In genomic region chr16:69726313-69727060, GRCh38 we compare ENCODE assay signal across 8 cellular contexts. TPM values are rescaled to one million over a fixed set of nuclear protein-coding genes. Genes with fewer than 3 reads are reported as not detected.
DNase-seq lines count a peak whose midpoint lies in the region; ATAC-seq lines count a peak whose summit lies in the region.

NQO1 (minus strand) TSS chr16:69726560; CDS start chr16:69726439, 121 bp downstream.

- no peaks in the 10 kb centered on the region for H3K9me3 ChIP-seq in CD4-positive, alpha-beta memory T cell (ENCODE audit: control insufficient read depth in 1 of 2, low read length in 2 of 2)
- H3K9me3 ChIP-seq in mesodermal cell (ENCODE audit: control insufficient read depth, low read length), result no peaks in the 10 kb centered on the region

- peaks cover 13 to 37% (median 16%) of the 10 kb centered on the region in 4 donors for H3K4me1 Mint-ChIP-seq in CD4-positive, alpha-beta memory T cell

- peak within 1 kb of the TSS; percentile 87 to 97 (median 94) for H3K4me3 Mint-ChIP-seq in CD4-positive, alpha-beta memory T cell

- H3K4me3 ChIP-seq in CD4-positive, alpha-beta memory T cell (ENCODE audit: low read length in 2 of 2), result peak within 1 kb of the TSS; percentile 52 to 63
- H3K4me3 ChIP-seq in mesodermal cell (ENCODE audit: extremely low read depth, insufficient read depth, low read length, poor library complexity, severe bottlenecking), result peak within 1 kb of the TSS; percentile 45

- H3K36me3 ChIP-seq in CD4-positive, alpha-beta memory T cell (ENCODE audit: insufficient read depth, low read length), result no peaks in the 10 kb centered on the region
- H3K36me3 ChIP-seq in mesodermal cell (ENCODE audit: control insufficient read depth, insufficient read depth, low read length), result peaks cover 8% of the 10 kb centered on the region

- H3K27ac ChIP-seq in CD4-positive, alpha-beta memory T cell (ENCODE audit: low read depth, low read length), result peak within 1 kb of the TSS; percentile 49
- H3K27ac ChIP-seq in mesodermal cell (ENCODE audit: low read depth, low read length, severe bottlenecking), result peak within 1 kb of the TSS; percentile 99

- ATAC-seq in GM19438 (IDR thresholded peaks at IDR 0.05; ENCODE audit: low read depth, unreplicated experiment), result peak; percentile 99

- no peaks in the 10 kb centered on the region for H3K36me3 Mint-ChIP-seq in CD4-positive, alpha-beta memory T cell

- no peaks in the 10 kb centered on the region for H3K27me3 ChIP-seq in CD4-positive, alpha-beta memory T cell (ENCODE audit: insufficient read depth, low read length)

- DNase-seq in CD4-positive, alpha-beta memory T cell, result peak; percentile 79 to 86 (median 83)
- DNase-seq in HK-2 (ENCODE audit: unreplicated experiment) (peak; percentile 99), NOMO-1 (lab: John Stamatoyannopoulos, UW; ENCODE audit: unreplicated experiment in 2 of 2) (peak; percentile 93 to 94)
- DNase-seq in activated CD8-positive, alpha-beta memory T cell treated with anti-CD3 and anti-CD28 coated beads, Interleukin-2, amount 50 U/mL, for 1 hour (ENCODE audit: extremely low read depth), result peak; percentile 47
- DNase-seq in stimulated activated CD8-positive, alpha-beta memory T cell treated with anti-CD3 and anti-CD28 coated beads, Interleukin-15, amount 100 ng/mL, for 4 hours (ENCODE audit: low read depth in 2 of 2), result peak; percentile 63 to 71

- no peaks in the 10 kb centered on the region for H3K9me3 Mint-ChIP-seq in CD4-positive, alpha-beta memory T cell

- POLR2A ChIA-PET in CD4-positive, alpha-beta memory T cell (lab: Charles Lee; ENCODE audit: partially characterized antibody), result interaction anchor here (0.7 to 5.8 kb wide), 9 partner anchors 9 to 301 kb away, joined by 3 to 71 read pairs (median 5); partner anchors contain the start of genes NOB1 and WWP2

- in situ Hi-C loops in endometrial microvascular endothelial cells (cut with HindIII; ENCODE audit: inconsistent ontology term, low pct_unique_long_range_greater_than_20kb, low sequenced_read_pairs), result no loop called here

- H3K4me1 ChIP-seq in CD4-positive, alpha-beta memory T cell (ENCODE audit: insufficient read depth, low read length), result peaks cover 20% of the 10 kb centered on the region
- H3K4me1 ChIP-seq in mesodermal cell (ENCODE audit: control insufficient read depth, insufficient read depth, low read length, poor library complexity, severe bottlenecking), result peaks cover 8% of the 10 kb centered on the region

- peak within 1 kb of the TSS; percentile 85 to 96 (median 92) for H3K27ac Mint-ChIP-seq in CD4-positive, alpha-beta memory T cell

- CTCF ChIA-PET in CD4-positive, alpha-beta memory T cell (lab: Charles Lee; ENCODE audit: partially characterized antibody), result interaction anchor here (3.0 to 7.8 kb wide), 3 partner anchors 17 to 36 kb away, joined by 8 to 72 read pairs (median 48); partner anchors contain the start of genes NOB1 and WWP2

- intact Hi-C loops in CD4-positive, alpha-beta memory T cell (cut with micrococcal nuclease), result loop anchor here (1.0 kb wide), 2 partner anchors 17 to 28 kb away; partner anchors contain the start of gene NOB1

- WGBS in mesodermal cell (ENCODE audit: insufficient coverage in 2 of 2), 2 experiments, result 1 to 3% methylated on average over 18 to 30 of the region's 31 CpGs

- H3K27me3 Mint-ChIP-seq in CD4-positive, alpha-beta memory T cell, result no peaks in the 10 kb centered on the region

RNA-seq across cellular contexts. Expression of gene NQO1, which starts in this region (rescaled TPM):
- 1 to 10 TPM; 4.8 to 5.9 TPM for total RNA-seq in CD4-positive, alpha-beta memory T cell
- polyA plus RNA-seq in CD4-positive, alpha-beta memory T cell, result 1 to 10 TPM; 5.5 to 8.6 TPM
- total RNA-seq in endometrial microvascular endothelial cells (ENCODE audit: inconsistent ontology term), result 729 TPM
- 73.9 TPM for polyA plus RNA-seq in mesodermal cell (2013, experiment 1 of 2)
- polyA plus RNA-seq in mesodermal cell (2013, experiment 2 of 2), result 66.1 TPM

Comparison
In these comparisons a context has a peak if more than half of its experiments do, and no peak if none do; other contexts are left out.
1. Peak in every context shown above with its lines: DNase-seq, ATAC-seq, H3K4me3 ChIP-seq and H3K27ac ChIP-seq.
2. RNA of gene NQO1 (total RNA-seq): 729 TPM in endometrial microvascular endothelial cells (single experiment); 4.8 to 5.9 TPM in CD4-positive, alpha-beta memory T cell; every median in the first group is over 100 times any median in the second.
3. DNase-seq: peak in every context shown above with its lines; median percentile 99 in HK-2; 94 in NOMO-1; 83 in CD4-positive, alpha-beta memory T cell; 67 in stimulated activated CD8-positive, alpha-beta memory T cell treated with anti-CD3 and anti-CD28 coated beads, Interleukin-15, amount 100 ng/mL, for 4 hours; 47 in activated CD8-positive, alpha-beta memory T cell treated with anti-CD3 and anti-CD28 coated beads, Interleukin-2, amount 50 U/mL, for 1 hour.